Comparison of ENCODE assay signal across 13 cellular contexts in the genomic region with DNA sequence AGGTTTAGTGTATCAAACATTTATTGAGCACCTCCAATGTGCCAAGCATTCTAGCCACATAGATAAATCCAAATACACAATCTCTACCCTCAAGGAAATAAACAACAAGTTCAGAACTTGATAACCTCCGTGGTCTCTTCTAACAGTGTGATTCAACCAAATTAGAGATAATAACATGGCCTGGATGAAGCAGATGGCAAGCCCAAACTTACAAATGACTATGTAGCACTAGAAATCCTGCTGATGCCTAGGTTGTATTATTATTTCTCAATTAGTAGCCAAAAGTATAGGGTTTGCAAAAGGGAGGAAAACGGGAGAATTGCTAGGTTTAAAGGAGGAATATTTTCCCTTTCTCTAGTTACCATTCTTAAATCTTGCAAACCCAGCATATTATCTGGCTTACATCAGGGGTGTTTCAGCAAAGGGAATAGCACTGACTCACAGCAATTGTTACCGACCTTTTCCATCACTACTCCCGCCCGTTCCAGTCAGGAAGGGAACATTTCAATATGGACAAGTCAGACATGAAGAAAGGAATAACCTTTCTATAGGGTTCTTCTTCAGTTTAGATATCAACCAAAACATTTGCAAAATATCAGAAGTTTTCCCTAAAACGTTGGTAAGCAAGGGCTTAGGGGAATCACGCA. TPM values are rescaled to one million over a fixed set of nuclear protein-coding genes. Genes with fewer than 3 reads are reported as not detected.
A peak's percentile ranks its signal among the peaks of the same experiment; 100 is the strongest.
DNase-seq lines count a peak whose midpoint lies in the region; ATAC-seq, FAIRE-seq and TF ChIP-seq lines count a peak whose summit lies in the region.
"Had no signal": no experiment of that assay in that cellular context is flagged by ENCODE, and none has a peak within 500 bp of the region (broad histone marks: within the 10 kb centered on the region; RNA-seq: fewer than 3 reads in every experiment).

No MANE protein-coding gene starts in this region.

- CTCF ChIA-PET in HEK293 (lab: Yijun Ruan, JAX), result interaction anchor here (0.8 to 1.1 kb wide), 4 partner anchors 24 to 70 kb away, joined by 3 read pairs; no protein-coding TSS in a partner anchor

- no peak for ATAC-seq in GM19023 (IDR thresholded peaks at IDR 0.05; ENCODE audit: unreplicated experiment)
- ATAC-seq in GM21515 (IDR thresholded peaks at IDR 0.05; ENCODE audit: unreplicated experiment), result no peak
- ATAC-seq: HCT116 had no signal

- DNase-seq in ascending aorta (ENCODE audit: low spot score in 2 of 2) (peak in 1 of 2 donors; percentile 75), stromal cell of bone marrow (ENCODE audit: low read depth) (peak; percentile 78), GM12891 (ENCODE audit: insufficient read length, low spot score) (no peak), putamen (ENCODE audit: low spot score) (no peak)
- DNase-seq: activated T-cell treated with anti-CD3 and anti-CD28 coated beads for 4 hours, KG1, SHP77, spleen had no signal

- TF ChIP-seq CTCF in HEK293 (tag by site-specific recombination; IDR thresholded peaks at IDR 0.05), result no peak
- no peak for TF ChIP-seq CTCF in ascending aorta (IDR thresholded peaks at IDR 0.05)

- FAIRE-seq in GM12891 (lab: Jason Lieb, UNC), result no peak

- H3K36me3 ChIP-seq in HEK293 (ENCODE audit: control insufficient read depth in 2 of 2, insufficient read depth in 1 of 2, low read length in 2 of 2) (no peaks in the 10 kb centered on the region), ascending aorta (no peaks in the 10 kb centered on the region), iPS-15b (ENCODE audit: control insufficient read depth, insufficient read depth, low read length) (no peaks in the 10 kb centered on the region)
- H3K36me3 ChIP-seq: spleen had no signal

- H3K4me3 ChIP-seq in HEK293 (ENCODE audit: low read depth, low read length) (no peak overlapping the region), ascending aorta (peak overlapping the region in 1 of 2 donors; percentile 70), iPS-15b (ENCODE audit: low read depth, low read length) (peak overlapping the region; percentile 94)

- H3K27me3 ChIP-seq in ascending aorta (no peaks in the 10 kb centered on the region), iPS-15b (ENCODE audit: control insufficient read depth, insufficient read depth, low read length) (peaks cover 16% of the 10 kb centered on the region)

- H3K9me3 ChIP-seq in HEK293 (ENCODE audit: control insufficient read depth, insufficient read depth, low read depth, low read length) (no peaks in the 10 kb centered on the region), ascending aorta (no peaks in the 10 kb centered on the region), iPS-15b (ENCODE audit: control insufficient read depth, insufficient read depth, low read length) (no peaks in the 10 kb centered on the region)
- H3K9me3 ChIP-seq: spleen had no signal

- no peak overlapping the region for H3K9ac ChIP-seq in iPS-15b (ENCODE audit: low read depth, low read length)

- H3K27ac ChIP-seq in HEK293 (ENCODE audit: extremely low read depth, low read depth, low read length) (no peak overlapping the region), ascending aorta (peak overlapping the region; percentile 81 to 83)

- peaks cover 14% of the 10 kb centered on the region for H3K4me1 ChIP-seq in HEK293 (ENCODE audit: control insufficient read depth, insufficient read depth, low read length)
- peaks cover 0 to 2% of the 10 kb centered on the region in 2 donors for H3K4me1 ChIP-seq in ascending aorta
- peaks cover 11% of the 10 kb centered on the region for H3K4me1 ChIP-seq in iPS-15b (ENCODE audit: control insufficient read depth, insufficient read depth, low read length)

- intact Hi-C loops in ascending aorta (cut with DNase I), result loop anchor here (1.0 to 5.0 kb wide), 4 partner anchors 22 to 130 kb away; no protein-coding TSS in a partner anchor

- no peak for TF ChIP-seq POLR2A in GM12891 (IDR thresholded peaks at IDR 0.05; ENCODE audit: low read depth, low read length)

- POLR2A ChIA-PET in HEK293 (lab: Yijun Ruan, JAX), result no interaction called here

TF ChIP-seq in HEK293, 187 proteins besides CTCF, POLR2A, EP300 and RAD21 (continues in another document):
- TF ChIP-seq ZNF521 (tag by site-specific recombination; IDR thresholded peaks at IDR 0.05) (no peak), PRDM6 (tag by site-specific recombination; IDR thresholded peaks at IDR 0.05) (no peak), ZNF600 (tag by site-specific recombination; IDR thresholded peaks at IDR 0.05) (peak; percentile 34; the same call in 1 of the 2 replicates), ZFP3 (tag by site-specific recombination; IDR thresholded peaks at IDR 0.05; ENCODE audit: low read depth) (no peak), ZNF658 (tag by site-specific recombination; IDR thresholded peaks at IDR 0.05) (no peak)
- TF ChIP-seq, protein P1, sequence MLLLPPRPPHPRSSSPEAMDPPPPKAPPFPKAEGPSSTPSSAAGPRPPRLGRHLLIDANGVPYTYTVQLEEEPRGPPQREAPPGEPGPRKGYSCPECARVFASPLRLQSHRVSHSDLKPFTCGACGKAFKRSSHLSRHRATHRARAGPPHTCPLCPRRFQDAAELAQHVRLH (tag by site-specific recombination; IDR thresholded peaks at IDR 0.05), result no peak
- TF ChIP-seq, protein P2, sequence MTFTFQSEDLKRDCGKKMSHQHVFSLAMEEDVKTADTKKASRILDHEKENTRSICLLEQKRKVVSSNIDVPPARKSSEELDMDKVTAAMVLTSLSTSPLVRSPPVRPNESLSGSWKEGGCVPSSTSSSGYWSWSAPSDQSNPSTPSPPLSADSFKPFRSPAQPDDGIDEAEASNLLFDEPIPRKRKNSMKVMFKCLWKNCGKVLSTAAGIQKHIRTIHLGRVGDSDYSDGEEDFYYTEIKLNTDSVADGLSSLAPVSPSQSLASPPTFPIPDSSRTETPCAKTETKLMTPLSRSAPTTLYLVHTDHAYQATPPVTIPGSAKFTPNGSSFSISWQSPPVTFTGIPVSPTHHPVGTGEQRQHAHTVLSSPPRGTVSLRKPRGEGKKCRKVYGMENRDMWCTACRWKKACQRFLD (tag by site-specific recombination; IDR thresholded peaks at IDR 0.05), result no peak

TF ChIP-seq in GM12891, 5 proteins besides CTCF, POLR2A, EP300 and RAD21:
- TF ChIP-seq PAX5 (IDR thresholded peaks at IDR 0.05; ENCODE audit: insufficient read depth, low read length, severe bottlenecking) (no peak), TAF1 (IDR thresholded peaks at IDR 0.05; ENCODE audit: low read depth, low read length) (no peak), SPI1 (IDR thresholded peaks at IDR 0.05; ENCODE audit: low read depth, low read length) (no peak), POU2F2 (IDR thresholded peaks at IDR 0.05; ENCODE audit: low read depth, low read length) (no peak), POLR2AphosphoS5 (IDR thresholded peaks at IDR 0.05; ENCODE audit: low read depth, low read length) (no peak)

RNA-seq across cellular contexts. Expression of gene DPYSL3, which starts 2.3 kb away (rescaled TPM):
- total RNA-seq in ascending aorta, result 110 TPM
- polyA plus RNA-seq in GM12891 (2012; ENCODE audit: low read depth, missing spikeins), result 0.12 TPM
